In the genomic region with DNA sequence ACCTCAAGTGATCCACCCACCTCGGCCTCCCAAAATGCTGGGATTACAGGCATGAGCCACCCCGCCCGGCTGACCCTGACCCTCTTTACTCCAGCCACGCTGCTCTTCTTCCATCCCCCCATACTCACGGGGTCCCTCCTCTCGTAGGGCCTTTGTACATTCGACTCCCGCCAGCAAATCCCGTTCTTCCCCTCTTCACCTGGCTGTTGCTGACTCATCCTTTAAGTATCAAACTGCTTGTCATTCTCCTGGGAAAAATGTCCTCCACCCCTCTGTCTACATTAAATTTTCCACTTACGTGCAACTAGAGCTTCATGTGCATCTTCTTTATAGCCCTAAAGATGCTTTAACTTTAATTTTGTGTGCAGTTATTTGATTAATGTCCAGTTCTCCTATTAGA, we compare ENCODE assay signal across 25 cellular contexts.
"Had no signal": no experiment of that assay in that cellular context is flagged by ENCODE, and none has a peak within 500 bp of the region (broad histone marks: within the 10 kb centered on the region; RNA-seq: fewer than 3 reads in every experiment).

No MANE protein-coding gene starts in this region.

- DNase-seq: activated CD4-positive, alpha-beta memory T cell treated with anti-CD3 and anti-CD28 coated beads, Interleukin-2, amount 10 ng/mL, durations not matched to agents 7 days and 5 days; activated CD4-positive, alpha-beta T cell treated with anti-CD3 and anti-CD28 coated beads, Interleukin-2, amount 10 ng/mL, durations not matched to agents 7 days and 5 days; activated CD4-positive, CD25-positive, alpha-beta regulatory T cell treated with anti-CD3 and anti-CD28 coated beads, Interleukin-2, amount 50 U/mL, for 72 hours; activated naive CD8-positive, alpha-beta T cell treated with anti-CD3 and anti-CD28 coated beads, Interleukin-2, amount 50 U/mL, for 24 hours; activated T-cell treated with anti-CD3 and anti-CD28 coated beads, Interleukin-2, amount 50 U/mL, for 48 hours; amygdala; dermis blood vessel endothelial cell; effector CD4-positive, alpha-beta T cell; head of caudate nucleus; hypothalamus; immature natural killer cell; naive thymus-derived CD8-positive, alpha-beta T cell; spleen; stimulated activated naive CD4-positive, alpha-beta T cell; T-helper 17 cell; T1000; tibial artery had no signal

- H3K9me3 ChIP-seq: breast epithelium, right atrium auricular region, spleen, suprapubic skin, tibial artery had no signal

- H3K9me3 Mint-ChIP-seq: activated CD4-positive, alpha-beta memory T cell treated with anti-CD3 and anti-CD28 coated beads, Interleukin-2, amount 10 ng/mL, durations not matched to agents 7 days and 5 days; activated CD4-positive, alpha-beta T cell treated with anti-CD3 and anti-CD28 coated beads, Interleukin-2, amount 10 ng/mL, durations not matched to agents 7 days and 5 days; activated naive CD4-positive, alpha-beta T cell treated with anti-CD3 and anti-CD28 coated beads, Interleukin-2, amount 50 U/mL, for 24 hours; activated naive CD8-positive, alpha-beta T cell treated with anti-CD3 and anti-CD28 coated beads, Interleukin-2, amount 50 U/mL, for 24 hours; activated T-helper 2 cell treated with anti-CD3 and anti-CD28 coated beads, Interferon-gamma antibody, Interleukin-2, Interleukin-4, amounts not matched to agents 10 μg/mL and 5 μg/mL and 100 μg/mL, durations not matched to agents 14 hours and 24 hours and 36 hours; central memory CD8-positive, alpha-beta T cell; immature natural killer cell; memory B cell; naive thymus-derived CD8-positive, alpha-beta T cell; neural progenitor cell had no signal

- H3K27ac Mint-ChIP-seq: activated CD4-positive, alpha-beta memory T cell treated with anti-CD3 and anti-CD28 coated beads, Interleukin-2, amount 10 ng/mL, durations not matched to agents 7 days and 5 days; activated CD4-positive, alpha-beta T cell treated with anti-CD3 and anti-CD28 coated beads, Interleukin-2, amount 10 ng/mL, durations not matched to agents 7 days and 5 days; activated naive CD4-positive, alpha-beta T cell treated with anti-CD3 and anti-CD28 coated beads, Interleukin-2, amount 50 U/mL, for 24 hours; activated naive CD8-positive, alpha-beta T cell treated with anti-CD3 and anti-CD28 coated beads, Interleukin-2, amount 50 U/mL, for 24 hours; activated T-helper 2 cell treated with anti-CD3 and anti-CD28 coated beads, Interferon-gamma antibody, Interleukin-2, Interleukin-4, amounts not matched to agents 10 μg/mL and 5 μg/mL and 100 μg/mL, durations not matched to agents 14 hours and 24 hours and 36 hours; immature natural killer cell; memory B cell; naive thymus-derived CD8-positive, alpha-beta T cell; neural progenitor cell; T-helper 17 cell had no signal

- H3K27ac ChIP-seq: breast epithelium, neural progenitor cell, right atrium auricular region, spleen, suprapubic skin, tibial artery had no signal

- H3K27me3 Mint-ChIP-seq: activated naive CD4-positive, alpha-beta T cell treated with anti-CD3 and anti-CD28 coated beads, Interleukin-2, amount 50 U/mL, for 24 hours had no signal

- H3K4me2 ChIP-seq: neural progenitor cell had no signal

- H3K4me3 ChIP-seq: breast epithelium, neural progenitor cell, right atrium auricular region, spleen, suprapubic skin, tibial artery had no signal

- H3K4me3 Mint-ChIP-seq: activated CD4-positive, alpha-beta memory T cell treated with anti-CD3 and anti-CD28 coated beads, Interleukin-2, amount 10 ng/mL, durations not matched to agents 7 days and 5 days; activated CD4-positive, alpha-beta T cell treated with anti-CD3 and anti-CD28 coated beads, Interleukin-2, amount 10 ng/mL, durations not matched to agents 7 days and 5 days; activated naive CD4-positive, alpha-beta T cell treated with anti-CD3 and anti-CD28 coated beads, Interleukin-2, amount 50 U/mL, for 24 hours; activated naive CD8-positive, alpha-beta T cell treated with anti-CD3 and anti-CD28 coated beads, Interleukin-2, amount 50 U/mL, for 24 hours; central memory CD8-positive, alpha-beta T cell; immature natural killer cell; memory B cell; naive thymus-derived CD8-positive, alpha-beta T cell; neural progenitor cell; T-helper 17 cell had no signal

- H3K9ac ChIP-seq: neural progenitor cell had no signal

- H3K4me1 ChIP-seq: breast epithelium, right atrium auricular region, tibial artery had no signal

- ATAC-seq: activated naive CD8-positive, alpha-beta T cell treated with anti-CD3 and anti-CD28 coated beads, Interleukin-2, amount 50 U/mL, for 24 hours; naive thymus-derived CD8-positive, alpha-beta T cell; T-helper 17 cell had no signal

- H3K4me1 Mint-ChIP-seq: activated CD4-positive, alpha-beta memory T cell treated with anti-CD3 and anti-CD28 coated beads, Interleukin-2, amount 10 ng/mL, durations not matched to agents 7 days and 5 days; activated naive CD4-positive, alpha-beta T cell treated with anti-CD3 and anti-CD28 coated beads, Interleukin-2, amount 50 U/mL, for 24 hours; activated naive CD8-positive, alpha-beta T cell treated with anti-CD3 and anti-CD28 coated beads, Interleukin-2, amount 50 U/mL, for 24 hours; central memory CD8-positive, alpha-beta T cell; immature natural killer cell; naive thymus-derived CD8-positive, alpha-beta T cell; T-helper 17 cell had no signal

- H2AFZ ChIP-seq: neural progenitor cell had no signal

- H3K36me3 Mint-ChIP-seq: activated naive CD4-positive, alpha-beta T cell treated with anti-CD3 and anti-CD28 coated beads, Interleukin-2, amount 50 U/mL, for 24 hours; immature natural killer cell; memory B cell; naive thymus-derived CD8-positive, alpha-beta T cell; neural progenitor cell had no signal

- H3K36me3 ChIP-seq: breast epithelium, neural progenitor cell, right atrium auricular region, spleen, suprapubic skin, tibial artery had no signal

- H3K27me3 ChIP-seq: breast epithelium, neural progenitor cell, right atrium auricular region, spleen, suprapubic skin had no signal
